Comparison of ENCODE assay signal across 1 cellular context in genomic region chr7:31003721-31004120, GRCh38.
TF ChIP-seq lines count a peak whose summit lies in the region.

No MANE protein-coding gene starts in this region.

TF ChIP-seq in HEK293, 187 proteins besides CTCF, POLR2A, EP300 and RAD21 (continued from another document):
- no peak for TF ChIP-seq ZSCAN5A (tag by site-specific recombination; IDR thresholded peaks at IDR 0.05)
